Comparison of ENCODE assay signal across 1 cellular context in the genomic region with DNA sequence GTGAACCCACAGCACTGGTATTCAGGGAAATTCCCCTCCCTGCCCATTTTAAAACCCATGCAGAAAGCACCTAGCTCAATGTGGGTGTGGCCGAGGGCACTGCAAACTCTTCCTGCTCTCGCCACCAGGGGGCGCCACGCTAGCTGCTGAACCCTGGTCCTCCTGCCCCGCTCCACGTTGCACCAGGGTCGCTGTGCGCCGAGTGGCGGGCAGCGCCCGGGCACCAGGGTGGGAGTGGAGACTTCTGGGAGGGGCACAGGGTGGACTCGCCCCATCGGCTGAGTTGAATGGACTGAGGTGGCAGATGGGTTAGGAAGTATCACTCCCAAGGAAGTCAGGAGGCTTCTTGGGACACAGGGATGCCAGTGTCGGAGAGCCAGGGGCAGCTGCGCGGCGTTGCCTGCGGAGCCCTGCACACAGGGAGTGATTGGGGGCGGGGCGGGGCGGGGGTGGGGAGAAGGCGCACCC.
TF ChIP-seq lines count a peak whose summit lies in the region.

No MANE protein-coding gene starts in this region.

TF ChIP-seq in GM12878, 131 proteins besides CTCF, POLR2A, EP300 and RAD21 (continued from another document):
- TF ChIP-seq, protein P1, sequence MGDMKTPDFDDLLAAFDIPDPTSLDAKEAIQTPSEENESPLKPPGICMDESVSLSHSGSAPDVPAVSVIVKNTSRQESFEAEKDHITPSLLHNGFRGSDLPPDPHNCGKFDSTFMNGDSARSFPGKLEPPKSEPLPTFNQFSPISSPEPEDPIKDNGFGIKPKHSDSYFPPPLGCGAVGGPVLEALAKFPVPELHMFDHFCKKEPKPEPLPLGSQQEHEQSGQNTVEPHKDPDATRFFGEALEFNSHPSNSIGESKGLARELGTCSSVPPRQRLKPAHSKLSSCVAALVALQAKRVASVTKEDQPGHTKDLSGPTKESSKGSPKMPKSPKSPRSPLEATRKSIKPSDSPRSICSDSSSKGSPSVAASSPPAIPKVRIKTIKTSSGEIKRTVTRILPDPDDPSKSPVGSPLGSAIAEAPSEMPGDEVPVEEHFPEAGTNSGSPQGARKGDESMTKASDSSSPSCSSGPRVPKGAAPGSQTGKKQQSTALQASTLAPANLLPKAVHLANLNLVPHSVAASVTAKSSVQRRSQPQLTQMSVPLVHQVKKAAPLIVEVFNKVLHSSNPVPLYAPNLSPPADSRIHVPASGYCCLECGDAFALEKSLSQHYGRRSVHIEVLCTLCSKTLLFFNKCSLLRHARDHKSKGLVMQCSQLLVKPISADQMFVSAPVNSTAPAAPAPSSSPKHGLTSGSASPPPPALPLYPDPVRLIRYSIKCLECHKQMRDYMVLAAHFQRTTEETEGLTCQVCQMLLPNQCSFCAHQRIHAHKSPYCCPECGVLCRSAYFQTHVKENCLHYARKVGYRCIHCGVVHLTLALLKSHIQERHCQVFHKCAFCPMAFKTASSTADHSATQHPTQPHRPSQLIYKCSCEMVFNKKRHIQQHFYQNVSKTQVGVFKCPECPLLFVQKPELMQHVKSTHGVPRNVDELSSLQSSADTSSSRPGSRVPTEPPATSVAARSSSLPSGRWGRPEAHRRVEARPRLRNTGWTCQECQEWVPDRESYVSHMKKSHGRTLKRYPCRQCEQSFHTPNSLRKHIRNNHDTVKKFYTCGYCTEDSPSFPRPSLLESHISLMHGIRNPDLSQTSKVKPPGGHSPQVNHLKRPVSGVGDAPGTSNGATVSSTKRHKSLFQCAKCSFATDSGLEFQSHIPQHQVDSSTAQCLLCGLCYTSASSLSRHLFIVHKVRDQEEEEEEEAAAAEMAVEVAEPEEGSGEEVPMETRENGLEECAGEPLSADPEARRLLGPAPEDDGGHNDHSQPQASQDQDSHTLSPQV (IDR thresholded peaks at IDR 0.05), result no peak
- TF ChIP-seq, protein P2, sequence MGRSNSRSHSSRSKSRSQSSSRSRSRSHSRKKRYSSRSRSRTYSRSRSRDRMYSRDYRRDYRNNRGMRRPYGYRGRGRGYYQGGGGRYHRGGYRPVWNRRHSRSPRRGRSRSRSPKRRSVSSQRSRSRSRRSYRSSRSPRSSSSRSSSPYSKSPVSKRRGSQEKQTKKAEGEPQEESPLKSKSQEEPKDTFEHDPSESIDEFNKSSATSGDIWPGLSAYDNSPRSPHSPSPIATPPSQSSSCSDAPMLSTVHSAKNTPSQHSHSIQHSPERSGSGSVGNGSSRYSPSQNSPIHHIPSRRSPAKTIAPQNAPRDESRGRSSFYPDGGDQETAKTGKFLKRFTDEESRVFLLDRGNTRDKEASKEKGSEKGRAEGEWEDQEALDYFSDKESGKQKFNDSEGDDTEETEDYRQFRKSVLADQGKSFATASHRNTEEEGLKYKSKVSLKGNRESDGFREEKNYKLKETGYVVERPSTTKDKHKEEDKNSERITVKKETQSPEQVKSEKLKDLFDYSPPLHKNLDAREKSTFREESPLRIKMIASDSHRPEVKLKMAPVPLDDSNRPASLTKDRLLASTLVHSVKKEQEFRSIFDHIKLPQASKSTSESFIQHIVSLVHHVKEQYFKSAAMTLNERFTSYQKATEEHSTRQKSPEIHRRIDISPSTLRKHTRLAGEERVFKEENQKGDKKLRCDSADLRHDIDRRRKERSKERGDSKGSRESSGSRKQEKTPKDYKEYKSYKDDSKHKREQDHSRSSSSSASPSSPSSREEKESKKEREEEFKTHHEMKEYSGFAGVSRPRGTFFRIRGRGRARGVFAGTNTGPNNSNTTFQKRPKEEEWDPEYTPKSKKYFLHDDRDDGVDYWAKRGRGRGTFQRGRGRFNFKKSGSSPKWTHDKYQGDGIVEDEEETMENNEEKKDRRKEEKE (IDR thresholded peaks at IDR 0.05), result no peak
- TF ChIP-seq SREBF2 (IDR thresholded peaks at IDR 0.05; ENCODE audit: low read length), result no peak
- 0 out of 2 replicates have a peak, but pooled peaks have one; percentile 15 for TF ChIP-seq PAX5 (IDR thresholded peaks at IDR 0.05; ENCODE audit: borderline replicate concordance, low read depth, low read length)
